In genomic region chr16:85736924-85737323, GRCh38 we compare ENCODE assay signal across 28 cellular contexts.
"Had no signal": no experiment of that assay in that cellular context is flagged by ENCODE, and none has a peak within 500 bp of the region (broad histone marks: within the 10 kb centered on the region; RNA-seq: fewer than 3 reads in every experiment).

No MANE protein-coding gene starts in this region.

- H3K4me3 ChIP-seq: Peyer's patch had no signal

- H3K36me3 ChIP-seq: Peyer's patch had no signal

- DNase-seq: activated CD4-positive, alpha-beta T cell treated with anti-CD3 and anti-CD28 coated beads, Interleukin-2, amount 10 ng/mL, durations not matched to agents 24 days and 14 days; activated CD4-positive, alpha-beta T cell treated with anti-CD3 and anti-CD28 coated beads, Interleukin-2, amount 50 U/mL, for 4 hours; activated CD8-positive, alpha-beta T cell treated with anti-CD3 and anti-CD28 coated beads for 36 hours; activated gamma-delta T cell; activated naive CD4-positive, alpha-beta T cell treated with anti-CD3 and anti-CD28 coated beads for 36 hours; activated naive CD8-positive, alpha-beta T cell treated with anti-CD3 and anti-CD28 coated beads, Interleukin-2, amount 50 U/mL, for 24 hours; activated T-cell treated with anti-CD3 and anti-CD28 coated beads, Interleukin-2, amount 50 U/mL, for 1 hour; activated T-cell treated with anti-CD3 and anti-CD28 coated beads, Interleukin-2, amount 50 U/mL, for 72 hours; anterior cingulate cortex; central memory CD4-positive, alpha-beta T cell; NCI-H1048; NCI-H1436 treated with DMSO at 0.1 percent for 48 hours; NCI-H1694 treated with DMSO at 0.1 percent for 48 hours; NCI-H2029; NCI-H345; NCI-H524 treated with DMSO at 0.1 percent for 48 hours; PC-3; Peyer's patch; RPMI8226; SIG-M5; SW 1271; T-helper 1 cell; T-helper 2 cell; T-helper 9 cell had no signal

- ATAC-seq: activated CD8-positive, alpha-beta T cell treated with anti-CD3 and anti-CD28 coated beads for 36 hours; activated naive CD8-positive, alpha-beta T cell treated with anti-CD3 and anti-CD28 coated beads, Interleukin-2, amount 50 U/mL, for 24 hours; activated T-cell treated with anti-CD3 and anti-CD28 coated beads, Interleukin-2, amount 50 U/mL, for 72 hours; activated T-helper 17 cell treated with anti-CD3 and anti-CD28 coated beads, Interleukin-2, amount 50 U/mL, for 72 hours; PC-3; Right ventricle myocardium inferior had no signal

- H3K27me3 ChIP-seq: Peyer's patch had no signal

- FAIRE-seq: bronchial epithelial cell, colon had no signal

- H3K9me3 ChIP-seq: Peyer's patch had no signal
